Comparison of ENCODE assay signal across 3 cellular contexts in the genomic region with DNA sequence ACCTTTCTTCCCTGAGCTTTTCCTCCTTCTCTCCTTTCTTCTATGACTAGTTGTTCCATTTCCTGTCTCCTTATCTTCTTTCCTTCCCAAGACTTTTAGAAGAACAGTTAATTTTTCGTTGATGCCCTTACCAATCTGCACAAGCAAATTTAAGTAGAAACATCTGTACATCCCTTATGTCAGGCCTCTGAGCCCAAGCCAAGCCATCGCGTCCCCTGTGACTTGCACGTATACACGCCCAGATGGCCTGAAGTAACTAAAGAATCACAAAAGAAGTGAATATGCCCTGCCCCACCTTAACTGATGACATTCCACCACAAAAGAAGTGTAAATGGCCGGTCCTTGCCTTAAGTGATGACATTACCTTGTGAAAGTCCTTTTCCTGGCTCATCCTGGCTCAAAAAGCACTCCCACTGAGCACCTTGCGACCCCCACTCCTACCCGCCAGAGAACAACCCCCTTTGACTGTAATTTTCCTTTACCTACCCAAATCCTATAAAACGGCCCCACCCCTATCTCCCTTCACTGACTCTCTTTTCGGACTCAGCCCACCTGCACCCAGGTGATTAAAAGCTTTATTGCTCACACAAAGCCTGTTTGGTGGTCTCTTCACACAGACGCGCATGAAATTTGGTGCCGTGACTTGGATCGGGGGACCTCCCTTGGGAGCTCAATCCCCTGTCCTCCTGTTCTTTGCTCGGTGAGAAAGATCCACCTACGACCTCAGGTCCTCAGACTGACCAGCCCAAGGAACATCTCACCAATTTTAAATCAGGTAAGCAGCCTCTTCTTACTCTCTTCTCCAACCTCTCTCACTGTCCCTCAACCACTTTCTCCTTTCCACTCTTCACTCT. TPM values are rescaled to one million over a fixed set of nuclear protein-coding genes. Genes with fewer than 3 reads are reported as not detected.
"Had no signal": no experiment of that assay in that cellular context is flagged by ENCODE, and none has a peak within 500 bp of the region (broad histone marks: within the 10 kb centered on the region; RNA-seq: fewer than 3 reads in every experiment).

No MANE protein-coding gene starts in this region.

RNA-seq across cellular contexts. Expression of a gene that starts 53.7 kb away (rescaled TPM):
- total RNA-seq: endothelial cell of umbilical vein; natural killer cell treated with Interleukin-12 subunit alpha and Interleukin-12 subunit beta and Interleukin-15 and Interleukin-18, amount 100 ng/mL, for 72 hours had no signal
- polyA plus RNA-seq: endothelial cell of umbilical vein, immature natural killer cell had no signal
